ENCODE assay signal across 1 cellular context in the genomic region with DNA sequence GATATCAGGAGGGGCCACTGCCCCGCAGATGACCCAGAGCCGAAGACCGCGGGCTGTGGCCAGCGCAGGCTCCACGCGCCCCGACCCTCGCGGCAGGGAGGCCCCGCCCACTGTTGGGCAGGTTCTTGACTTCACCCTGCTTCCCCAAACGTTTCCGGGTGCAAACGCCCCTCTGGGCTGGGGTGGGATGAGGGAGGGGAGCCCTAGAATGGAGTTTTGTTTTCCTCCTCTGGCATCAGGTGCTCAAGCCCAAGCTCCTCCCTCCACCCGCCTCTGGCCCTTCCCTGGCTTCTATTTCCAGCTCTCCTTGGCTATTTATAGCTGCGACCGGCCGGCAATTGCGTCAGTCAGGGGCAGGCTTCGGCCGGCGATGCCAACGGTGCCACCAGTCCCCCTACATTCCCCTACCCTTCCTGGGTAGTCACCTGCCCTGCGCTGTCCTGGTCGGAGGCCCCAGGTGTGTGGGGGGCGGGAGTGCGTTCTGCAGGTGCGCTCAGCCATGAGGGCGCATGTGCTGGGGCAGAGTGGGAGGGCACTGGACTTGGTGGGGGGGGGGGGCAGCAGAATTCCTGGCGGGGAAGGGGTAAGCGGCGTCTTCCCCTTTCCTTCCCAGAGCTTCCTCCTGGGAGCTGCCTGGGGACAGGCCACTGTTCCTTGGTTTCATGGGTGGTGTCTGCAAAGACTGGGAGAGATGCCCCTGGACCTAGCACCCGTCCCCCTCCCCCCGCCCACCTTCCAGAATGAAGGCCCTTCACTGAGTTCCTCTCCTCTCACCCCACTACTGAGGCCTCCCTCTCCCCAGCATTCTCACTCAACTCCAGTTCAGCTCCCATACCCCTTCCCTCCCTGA.
TF ChIP-seq lines count a peak whose summit lies in the region.

No MANE protein-coding gene starts in this region.

TF ChIP-seq in neural cell, 6 proteins besides CTCF, POLR2A, EP300 and RAD21 (continued from another document):
- TF ChIP-seq, protein P1, sequence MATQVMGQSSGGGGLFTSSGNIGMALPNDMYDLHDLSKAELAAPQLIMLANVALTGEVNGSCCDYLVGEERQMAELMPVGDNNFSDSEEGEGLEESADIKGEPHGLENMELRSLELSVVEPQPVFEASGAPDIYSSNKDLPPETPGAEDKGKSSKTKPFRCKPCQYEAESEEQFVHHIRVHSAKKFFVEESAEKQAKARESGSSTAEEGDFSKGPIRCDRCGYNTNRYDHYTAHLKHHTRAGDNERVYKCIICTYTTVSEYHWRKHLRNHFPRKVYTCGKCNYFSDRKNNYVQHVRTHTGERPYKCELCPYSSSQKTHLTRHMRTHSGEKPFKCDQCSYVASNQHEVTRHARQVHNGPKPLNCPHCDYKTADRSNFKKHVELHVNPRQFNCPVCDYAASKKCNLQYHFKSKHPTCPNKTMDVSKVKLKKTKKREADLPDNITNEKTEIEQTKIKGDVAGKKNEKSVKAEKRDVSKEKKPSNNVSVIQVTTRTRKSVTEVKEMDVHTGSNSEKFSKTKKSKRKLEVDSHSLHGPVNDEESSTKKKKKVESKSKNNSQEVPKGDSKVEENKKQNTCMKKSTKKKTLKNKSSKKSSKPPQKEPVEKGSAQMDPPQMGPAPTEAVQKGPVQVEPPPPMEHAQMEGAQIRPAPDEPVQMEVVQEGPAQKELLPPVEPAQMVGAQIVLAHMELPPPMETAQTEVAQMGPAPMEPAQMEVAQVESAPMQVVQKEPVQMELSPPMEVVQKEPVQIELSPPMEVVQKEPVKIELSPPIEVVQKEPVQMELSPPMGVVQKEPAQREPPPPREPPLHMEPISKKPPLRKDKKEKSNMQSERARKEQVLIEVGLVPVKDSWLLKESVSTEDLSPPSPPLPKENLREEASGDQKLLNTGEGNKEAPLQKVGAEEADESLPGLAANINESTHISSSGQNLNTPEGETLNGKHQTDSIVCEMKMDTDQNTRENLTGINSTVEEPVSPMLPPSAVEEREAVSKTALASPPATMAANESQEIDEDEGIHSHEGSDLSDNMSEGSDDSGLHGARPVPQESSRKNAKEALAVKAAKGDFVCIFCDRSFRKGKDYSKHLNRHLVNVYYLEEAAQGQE (IDR thresholded peaks at IDR 0.05; ENCODE audit: borderline replicate concordance): no peak
